Comparison of ENCODE assay signal across 8 cellular contexts in genomic region chr3:50292159-50292923, GRCh38. TPM values are rescaled to one million over a fixed set of nuclear protein-coding genes. Genes with fewer than 3 reads are reported as not detected.
DNase-seq lines count a peak whose midpoint lies in the region; ATAC-seq, FAIRE-seq and TF ChIP-seq lines count a peak whose summit lies in the region.

TSS of gene IFRD2 (minus strand) at chr3:50292429. CDS start at chr3:50292274, 155 bp downstream.

- peak within 1 kb of the TSS; percentile 68 for H3K4me2 ChIP-seq in mammary epithelial cell (ENCODE audit: insufficient read depth, low read depth, low read length)

- no peaks in the 10 kb centered on the region for H4K20me1 ChIP-seq in mammary epithelial cell (ENCODE audit: insufficient read depth, low read length)

- BruUV-seq in mammary epithelial cell (replicated peaks; lab: Mats Ljungman, UMichigan) = no TSS peak

- no peak for FAIRE-seq in small intestine (lab: Jason Lieb, UNC)

- CTCF ChIA-PET in mammary epithelial cell (lab: Charles Lee; ENCODE audit: low non-redundant PET) = no interaction called here

- H3K27me3 ChIP-seq in WERI-Rb-1 (ENCODE audit: insufficient read depth, low read depth, severe bottlenecking) = no peaks in the 10 kb centered on the region
- H3K27me3 ChIP-seq in mammary epithelial cell (ENCODE audit: insufficient read depth, low read length) = no peaks in the 10 kb centered on the region
- no peaks in the 10 kb centered on the region for H3K27me3 ChIP-seq in small intestine (ENCODE audit: control insufficient read depth in 2 of 2, insufficient read depth in 2 of 2, low read length in 2 of 2)

- intact Hi-C loops in mammary epithelial cell (cut with micrococcal nuclease) = loop anchor here (1.0 to 2.0 kb wide), 3 partner anchors 32 to 46 kb away; no protein-coding TSS in a partner anchor

- peak within 1 kb of the TSS; percentile 73 for H2AFZ ChIP-seq in mammary epithelial cell (ENCODE audit: low read depth, low read length)

- TF ChIP-seq CTCF in WERI-Rb-1 (IDR thresholded peaks at IDR 0.05; ENCODE audit: low read depth, low read length) = no peak
- TF ChIP-seq CTCF in mammary epithelial cell (conservative IDR thresholded peaks at IDR 0.05 in 1 of 2, IDR thresholded peaks at IDR 0.05 in 1 of 2; ENCODE audit: extremely low read depth in 1 of 2, insufficient read depth in 1 of 2, low read depth in 1 of 2, low read length in 2 of 2) = peak in 1 of 2 donors; percentile 7

- peaks cover 46% of the 10 kb centered on the region for H3K79me2 ChIP-seq in mammary epithelial cell (ENCODE audit: insufficient read depth, low read length)

- dilution Hi-C loops in mammary epithelial cell (cut with HindIII; ENCODE audit: low sequenced_read_pairs) = no loop called here

- H3K9ac ChIP-seq in mammary epithelial cell (ENCODE audit: insufficient read depth, low read length) = peak within 1 kb of the TSS; percentile 83

- peaks cover 34% of the 10 kb centered on the region for H3K36me3 ChIP-seq in WERI-Rb-1
- peaks cover 12% of the 10 kb centered on the region for H3K36me3 ChIP-seq in mammary epithelial cell (ENCODE audit: insufficient read depth, low read length)
- H3K36me3 ChIP-seq in small intestine (ENCODE audit: control insufficient read depth in 2 of 2, insufficient read depth in 2 of 2, low read length in 2 of 2) = peaks cover 1 to 6% of the 10 kb centered on the region in 2 donors

- 0% methylated on average over 6 of the region's 65 CpGs for WGBS in mammary epithelial cell (ENCODE audit: low coverage, missing lambda C conversion rate)
- WGBS in small intestine, 3 donors = 0 to 1% (median 1%) methylated on average over 58 to 65 of the region's 65 CpGs

- no peaks in the 10 kb centered on the region for H3K9me3 ChIP-seq in WERI-Rb-1 (ENCODE audit: severe bottlenecking)
- no peaks in the 10 kb centered on the region for H3K9me3 ChIP-seq in mammary epithelial cell (replicated peaks; ENCODE audit: insufficient read depth, low read length)
- H3K9me3 ChIP-seq in small intestine (ENCODE audit: control insufficient read depth, low read depth) = no peaks in the 10 kb centered on the region

- peak within 1 kb of the TSS; percentile 71 for H3K4me3 ChIP-seq in WERI-Rb-1 (ENCODE audit: low read depth, low read length)
- H3K4me3 ChIP-seq in mammary epithelial cell (replicated peaks in 1 of 3; ENCODE audit: insufficient read depth in 1 of 3, low read depth in 2 of 3, low read length in 3 of 3) = peak within 1 kb of the TSS; percentile 59 to 70 (median 65)
- peak within 1 kb of the TSS; percentile 83 to 89 for H3K4me3 ChIP-seq in small intestine (ENCODE audit: low read depth in 1 of 2, low read length in 2 of 2)

- H3K27ac ChIP-seq in WERI-Rb-1 = peak within 1 kb of the TSS; percentile 78
- H3K27ac ChIP-seq in mammary epithelial cell (ENCODE audit: insufficient read depth, low read depth, low read length) = peak within 1 kb of the TSS; percentile 63
- H3K27ac ChIP-seq in small intestine (ENCODE audit: low read depth in 1 of 2, low read length in 1 of 2) = peak within 1 kb of the TSS; percentile 65 to 93

- ATAC-seq in GM18873 (IDR thresholded peaks at IDR 0.05; ENCODE audit: low FRiP score, unreplicated experiment) (peak; percentile 86), HG03139 (IDR thresholded peaks at IDR 0.05; ENCODE audit: unreplicated experiment) (peak; percentile 93)

- H3K4me1 ChIP-seq in mammary epithelial cell (ENCODE audit: insufficient read depth, low read length) (peaks cover 6% of the 10 kb centered on the region), small intestine (ENCODE audit: control insufficient read depth in 2 of 2, insufficient read depth in 1 of 2, low read depth in 1 of 2, low read length in 1 of 2) (no peaks in the 10 kb centered on the region)

- DNase-seq in ACHN (peak; percentile 95), NCI-H2227 (lab: John Stamatoyannopoulos, UW; ENCODE audit: unreplicated experiment) (peak; percentile 96), WERI-Rb-1 (peak; percentile 97), mammary epithelial cell (peak; percentile 97), iPS-NIHi11 (ENCODE audit: low spot score) (peak; percentile 94), small intestine (peak; percentile 98)

- in situ Hi-C loops in ACHN (cut with HindIII; ENCODE audit: low pct_ligation_motif_present, low pct_unique_long_range_greater_than_20kb, low sequenced_read_pairs) = no loop called here
- in situ Hi-C loops in mammary epithelial cell (cut with MboI; ENCODE audit: low sequenced_read_pairs in 2 of 2) = no loop called here

RNA-seq across cellular contexts. Expression of gene IFRD2, which starts in this region (rescaled TPM):
- 100 to 1,000 TPM in 1 of 2 donors, 10 to 100 TPM in 1; 65.5 to 117 TPM for total RNA-seq in mammary epithelial cell
- 122 TPM for polyA plus RNA-seq in mammary epithelial cell
- 94.5 TPM for polyA minus RNA-seq in mammary epithelial cell
- 10 to 100 TPM; 65.8 to 93.4 (median 76.2) TPM for polyA plus RNA-seq in small intestine

Comparison
In these comparisons a context has a peak if more than half of its experiments do, and no peak if none do; other contexts are left out.
1. Peak in every context shown above with its lines: DNase-seq, ATAC-seq, H3K4me3 ChIP-seq and H3K27ac ChIP-seq.